Comparison of ENCODE assay signal across 11 cellular contexts in the genomic region with DNA sequence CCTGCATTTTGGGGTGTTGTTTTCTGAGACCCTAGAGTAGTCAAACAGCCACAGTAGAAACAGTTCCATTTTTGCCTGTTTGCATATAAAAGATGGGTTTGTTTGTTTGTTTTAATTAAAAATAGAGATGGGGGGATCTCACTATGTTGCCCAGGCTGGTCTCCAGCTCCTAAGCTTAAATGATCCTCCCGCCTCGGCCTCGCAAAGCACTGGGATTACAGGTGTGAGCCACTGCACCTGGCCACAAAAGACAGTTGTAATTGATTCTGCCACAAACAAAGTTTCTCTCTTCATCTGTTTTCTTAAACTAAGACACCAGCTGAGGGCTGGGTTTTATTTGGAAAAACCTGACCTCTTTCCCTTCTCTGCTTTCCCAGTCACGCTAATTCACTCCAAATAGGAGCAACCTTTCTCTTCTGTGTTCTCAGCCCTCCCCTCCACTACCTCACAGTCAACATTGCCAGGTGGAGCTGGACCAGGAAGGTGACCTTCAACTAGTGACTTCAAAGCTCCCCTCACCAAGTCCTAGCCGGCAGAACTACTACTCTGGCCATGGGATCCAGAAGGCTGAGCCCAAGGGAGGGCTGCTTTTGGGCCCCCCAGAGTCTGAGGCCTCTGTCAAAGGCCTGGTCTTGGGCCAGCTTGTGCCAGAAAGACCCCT. TPM values are rescaled to one million over a fixed set of nuclear protein-coding genes. Genes with fewer than 3 reads are reported as not detected.
DNase-seq lines count a peak whose midpoint lies in the region; ATAC-seq and TF ChIP-seq lines count a peak whose summit lies in the region.
"Had no signal": no experiment of that assay in that cellular context is flagged by ENCODE, and none has a peak within 500 bp of the region (broad histone marks: within the 10 kb centered on the region; RNA-seq: fewer than 3 reads in every experiment).

No MANE protein-coding gene starts in this region.

- no peaks in the 10 kb centered on the region for H3K9me3 ChIP-seq in Panc1 (ENCODE audit: control insufficient read depth, insufficient read depth, low read depth, low read length)
- H3K9me3 ChIP-seq: left lung had no signal

- H3K4me1 ChIP-seq in Panc1 (ENCODE audit: control insufficient read depth, insufficient read depth, low read length): peaks cover 56% of the 10 kb centered on the region

- CTCF ChIA-PET in Panc1 (lab: Charles Lee): no interaction called here

- no peak overlapping the region for H3K4me3 ChIP-seq in Panc1 (ENCODE audit: low read depth in 2 of 2, low read length in 2 of 2)

- H3K36me3 Mint-ChIP-seq in progenitor cell of endocrine pancreas (ENCODE audit: insufficient read depth): peaks cover 2% of the 10 kb centered on the region

- H3K36me3 ChIP-seq in Panc1 (ENCODE audit: control insufficient read depth, insufficient read depth, low read length): no peaks in the 10 kb centered on the region
- H3K36me3 ChIP-seq: left lung had no signal

- BruUV-seq in Panc1 (replicated peaks; lab: Mats Ljungman, UMichigan): no TSS peak

- H3K9me3 Mint-ChIP-seq in progenitor cell of endocrine pancreas (ENCODE audit: low read depth): no peaks in the 10 kb centered on the region

- H3K4me1 Mint-ChIP-seq in progenitor cell of endocrine pancreas (ENCODE audit: low read depth): peaks cover 42% of the 10 kb centered on the region

- ATAC-seq in Panc1 (no peak), GM18858 (IDR thresholded peaks at IDR 0.05; ENCODE audit: unreplicated experiment) (no peak)
- ATAC-seq: left lung had no signal

- peaks cover 10% of the 10 kb centered on the region for H3K27me3 Mint-ChIP-seq in progenitor cell of endocrine pancreas

- DNase-seq in NCI-H510A treated with DMSO at 0.1 percent for 48 hours (lab: John Stamatoyannopoulos, UW): peak; percentile 58
- no peak for DNase-seq in NCI-H510A (lab: John Stamatoyannopoulos, UW)
- DNase-seq in Panc1 (ENCODE audit: low read depth, low spot score): no peak
- DNase-seq in cardiac septum (ENCODE audit: low spot score): peak; percentile 63
- DNase-seq in progenitor cell of endocrine pancreas (ENCODE audit: low spot score, unreplicated experiment): no peak
- DNase-seq in HUDEP-2 (lab: John Stamatoyannopoulos, UW; ENCODE audit: unreplicated experiment in 76 of 76): no peak
- no peak for DNase-seq in dedifferentiated amniotic fluid mesenchymal stem cell (ENCODE audit: extremely low spot score)
- DNase-seq: amniotic stem cell; left lung; stimulated activated CD4-positive, alpha-beta T cell treated with anti-CD3 and anti-CD28 coated beads, Interleukin-2, amount 100 ng/mL, for 24 hours had no signal

- peak overlapping the region; percentile 72 for H3K27ac ChIP-seq in Panc1 (ENCODE audit: low read length)

- intact Hi-C loops in Panc1 (cut with micrococcal nuclease; ENCODE audit: unreplicated experiment) (no loop called here), cardiac septum (cut with DNase I) (no loop called here)

- in situ Hi-C loops in Panc1 (cut with HindIII; ENCODE audit: low pct_unique_long_range_greater_than_20kb, low sequenced_read_pairs): no loop called here

- TF ChIP-seq CTCF in Panc1 (IDR thresholded peaks at IDR 0.05) (no peak), progenitor cell of endocrine pancreas (IDR thresholded peaks at IDR 0.05; ENCODE audit: unreplicated experiment) (no peak)

- H3K27ac Mint-ChIP-seq in progenitor cell of endocrine pancreas: no peak overlapping the region

- H3K4me3 Mint-ChIP-seq in progenitor cell of endocrine pancreas (ENCODE audit: low read depth): peak overlapping the region; percentile 72

- H3K27me3 ChIP-seq in Panc1 (ENCODE audit: control insufficient read depth, insufficient read depth, low read length): no peaks in the 10 kb centered on the region
- H3K27me3 ChIP-seq: left lung had no signal

- POLR2A ChIA-PET in Panc1 (lab: Charles Lee): interaction anchor here (1.1 kb wide), 1 partner anchor 16 kb away, joined by 16 read pairs; no protein-coding TSS in a partner anchor

RNA-seq across cellular contexts. Expression of a gene that starts 1.5 kb away (rescaled TPM):
- total RNA-seq in Panc1 (2021; ENCODE audit: unreplicated experiment): 197 TPM
- polyA plus RNA-seq in Panc1 (2012; ENCODE audit: insufficient read length): 331 TPM
- total RNA-seq in cardiac septum: 455 TPM
- total RNA-seq in progenitor cell of endocrine pancreas: 149 and 164 TPM in 2 replicates

Comparison
In these comparisons a context has a peak if more than half of its experiments do, and no peak if none do; other contexts are left out.
1. DNase-seq: peak in NCI-H510A treated with DMSO at 0.1 percent for 48 hours (single experiment) and cardiac septum (single experiment); none in NCI-H510A (single experiment), Panc1 (single experiment), progenitor cell of endocrine pancreas (single experiment), HUDEP-2 (0 of 76) and dedifferentiated amniotic fluid mesenchymal stem cell (single experiment).